8 cellular contexts compared by ENCODE assay signal in the genomic region with DNA sequence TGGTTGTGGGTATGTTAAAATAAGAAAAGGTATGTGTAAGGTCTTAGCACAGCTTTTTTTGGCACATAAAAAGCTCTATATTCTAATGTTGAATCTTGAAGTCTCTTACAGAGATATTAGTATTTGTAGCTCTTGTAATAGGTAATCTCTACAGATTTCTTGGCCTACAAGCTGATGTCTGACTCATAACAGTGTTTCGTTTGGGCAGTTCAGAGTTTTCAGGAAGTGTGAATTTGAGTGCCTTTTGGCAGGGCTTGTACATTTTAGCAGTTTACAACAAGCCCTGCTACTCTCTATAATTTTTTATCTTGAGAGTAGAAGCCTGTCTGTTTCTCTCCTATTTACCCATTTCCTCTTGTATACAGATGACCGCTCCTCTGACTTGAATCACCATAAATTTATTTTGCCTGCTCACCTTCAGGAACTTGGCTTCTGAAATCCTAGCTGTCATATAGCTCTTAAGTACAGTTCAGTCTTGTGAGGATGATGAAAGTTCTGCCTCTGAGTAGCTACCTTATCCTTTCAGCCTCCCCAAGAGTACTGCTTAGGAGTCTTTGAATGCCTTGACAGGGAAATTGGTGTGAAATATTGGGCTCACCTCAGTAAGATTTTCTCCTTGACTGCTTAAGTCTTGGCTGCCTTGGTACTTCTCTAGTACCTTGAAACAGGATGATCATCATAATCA.
A peak's percentile ranks its signal among the peaks of the same experiment; 100 is the strongest.
DNase-seq lines count a peak whose midpoint lies in the region; ATAC-seq, FAIRE-seq and TF ChIP-seq lines count a peak whose summit lies in the region.

No MANE protein-coding gene starts in this region.

- H3K4me3 ChIP-seq in WERI-Rb-1 (ENCODE audit: low read depth, low read length): no peak overlapping the region

- no peaks in the 10 kb centered on the region for H3K36me3 ChIP-seq in WERI-Rb-1

- no peaks in the 10 kb centered on the region for H3K9me3 ChIP-seq in WERI-Rb-1 (ENCODE audit: severe bottlenecking)

- TF ChIP-seq POLR2A in erythroblast (IDR thresholded peaks at IDR 0.05; ENCODE audit: low read length): no peak

- intact Hi-C loops in left ventricle myocardium superior (cut with micrococcal nuclease): no loop called here

- TF ChIP-seq CTCF in WERI-Rb-1 (IDR thresholded peaks at IDR 0.05; ENCODE audit: low read depth, low read length): no peak

- ATAC-seq in GM21737 (IDR thresholded peaks at IDR 0.05; ENCODE audit: unreplicated experiment) (peak; percentile 99), left ventricle myocardium superior (peak; percentile 53)

- DNase-seq in GM18507 (ENCODE audit: extremely low spot score, insufficient read length, low read depth): no peak
- peak; percentile 38 for DNase-seq in HT1080 (ENCODE audit: low read depth)
- no peak for DNase-seq in left ventricle myocardium superior
- DNase-seq in WERI-Rb-1: no peak
- DNase-seq in GF-D8 (lab: John Stamatoyannopoulos, UW): no peak
- no peak for DNase-seq in activated CD4-positive, alpha-beta T cell treated with anti-CD3 and anti-CD28 coated beads, Interleukin-2, amount 50 U/mL, for 4 hours
- DNase-seq in erythroblast (lab: John Stamatoyannopoulos, UW): no peak

- H3K27ac ChIP-seq in WERI-Rb-1: no peak overlapping the region

- no peaks in the 10 kb centered on the region for H3K27me3 ChIP-seq in WERI-Rb-1 (ENCODE audit: insufficient read depth, low read depth, severe bottlenecking)

- peak; percentile 79 for FAIRE-seq in GM18507 (lab: Jason Lieb, UNC)
